Comparison of ENCODE assay signal across 10 cellular contexts in genomic region chr19:270766-271165, GRCh38. TPM values are rescaled to one million over a fixed set of nuclear protein-coding genes. Genes with fewer than 3 reads are reported as not detected.
DNase-seq lines count a peak whose midpoint lies in the region; ATAC-seq, FAIRE-seq and TF ChIP-seq lines count a peak whose summit lies in the region.
"Not testable (repeated sequence)": the region's sequence is repeated elsewhere in the genome, so short reads cannot be mapped to it uniquely, and the experiment has no call there.
"Had no signal": no experiment of that assay in that cellular context is flagged by ENCODE, and none has a peak within 500 bp of the region (broad histone marks: within the 10 kb centered on the region; RNA-seq: fewer than 3 reads in every experiment).

No MANE protein-coding gene starts in this region.

- H3K4me3 ChIP-seq in HEK293 (ENCODE audit: low read depth, low read length); SK-N-SH (ENCODE audit: low read depth in 2 of 2, low read length in 1 of 2); GM12878; K562; right atrium auricular region; osteoblast (ENCODE audit: insufficient read depth, low read length); parathyroid adenoma (ENCODE audit: low read depth, low read length): not testable (repeated sequence)

- TF ChIP-seq POLR2A in GM12878 (IDR thresholded peaks at IDR 0.05; ENCODE audit: low read depth, low read length); K562 (conservative IDR thresholded peaks at IDR 0.05): not testable (repeated sequence)

- not testable (repeated sequence) for H3K27me3 ChIP-seq in SK-N-SH (ENCODE audit: insufficient read depth); GM12878 (replicated peaks in 1 of 2; ENCODE audit: control insufficient read depth in 2 of 2, insufficient read depth in 2 of 2, low read length in 1 of 2); right atrium auricular region; parathyroid adenoma (ENCODE audit: control insufficient read depth, insufficient read depth, low read length)
- peaks cover 22 to 26% of the 10 kb centered on the region in 2 experiments; a peak in 4 of 5 replicates for H3K27me3 ChIP-seq in K562 (ENCODE audit: control insufficient read depth in 2 of 2, insufficient read depth in 2 of 2, low read length in 2 of 2)
- H3K27me3 ChIP-seq in osteoblast (ENCODE audit: insufficient read depth, low read length) = peaks cover 20% of the 10 kb centered on the region

- H3F3A ChIP-seq in SK-N-SH (replicated peaks; ENCODE audit: insufficient read depth) = not testable (repeated sequence)

- not testable (repeated sequence) for H3K27ac Mint-ChIP-seq in osteocyte (ENCODE audit: unreplicated experiment)

- H3K36me3 Mint-ChIP-seq in osteocyte (ENCODE audit: unreplicated experiment) = not testable (repeated sequence)

- H3K9me1 ChIP-seq in K562 (ENCODE audit: control insufficient read depth, insufficient read depth, low read length) = not testable (repeated sequence)

- peaks cover 49% of the 10 kb centered on the region for H3K27me3 Mint-ChIP-seq in osteocyte (ENCODE audit: unreplicated experiment)

- not testable (repeated sequence) for H3K9ac ChIP-seq in SK-N-SH; GM12878 (ENCODE audit: control insufficient read depth, insufficient read depth, low read length); K562 (ENCODE audit: insufficient read depth in 1 of 2, low read depth in 2 of 2, low read length in 2 of 2); parathyroid adenoma

- not testable (repeated sequence) for H3K27ac ChIP-seq in HEK293 (ENCODE audit: extremely low read depth, low read depth, low read length); SK-N-SH (ENCODE audit: low read depth in 2 of 2, low read length in 1 of 2); GM12878 (ENCODE audit: control insufficient read depth, insufficient read depth); K562 (ENCODE audit: extremely low read depth, low read depth, low read length); right atrium auricular region; osteoblast (ENCODE audit: low read depth, low read length)
- peak overlapping the region; percentile 71 for H3K27ac ChIP-seq in parathyroid adenoma

- H3K9me3 Mint-ChIP-seq in osteocyte (ENCODE audit: unreplicated experiment) = not testable (repeated sequence)

- not testable (repeated sequence) for H3K9me3 ChIP-seq in HEK293 (ENCODE audit: control insufficient read depth, insufficient read depth, low read depth, low read length); SK-N-SH; GM12878 (replicated peaks; ENCODE audit: control insufficient read depth, insufficient read depth, low read length); K562 (replicated peaks; ENCODE audit: control insufficient read depth, insufficient read depth, low read depth, low read length); right atrium auricular region; osteoblast (ENCODE audit: low read depth, low read length); parathyroid adenoma (ENCODE audit: control insufficient read depth, low read length)

- peak; percentile 0 for DNase-seq in SK-N-SH
- DNase-seq in GM12878 (ENCODE audit: low read depth, low spot score); K562 (ENCODE audit: extremely low read depth in 1 of 4, low spot score in 3 of 4): not testable (repeated sequence)
- peak; percentile 42 for DNase-seq in right atrium auricular region (ENCODE audit: low spot score)
- DNase-seq in osteoblast (ENCODE audit: insufficient read length, low spot score, missing footprints) = peak; percentile 0
- DNase-seq in osteocyte (ENCODE audit: extremely low spot score, unreplicated experiment) = peak; percentile 59

- H3K4me2 ChIP-seq in SK-N-SH; GM12878 (ENCODE audit: control insufficient read depth, insufficient read depth); K562 (ENCODE audit: insufficient read depth, low read length); osteoblast (ENCODE audit: insufficient read depth, low read length); parathyroid adenoma (ENCODE audit: low read length): not testable (repeated sequence)

- ATAC-seq in GM12878, K562: not testable (repeated sequence)

- not testable (repeated sequence) for H3K4me1 Mint-ChIP-seq in osteocyte (ENCODE audit: unreplicated experiment)

- intact Hi-C loops in GM12878 (cut with micrococcal nuclease; ENCODE audit: unreplicated experiment); K562 (cut with micrococcal nuclease): not testable (repeated sequence)

- H3K79me2 ChIP-seq in SK-N-SH (ENCODE audit: insufficient read depth); GM12878 (ENCODE audit: control insufficient read depth, insufficient read depth, low read length); K562 (ENCODE audit: control insufficient read depth, insufficient read depth, low read length); osteoblast (ENCODE audit: insufficient read depth, low read length); parathyroid adenoma: not testable (repeated sequence)

- RAD21 ChIA-PET in GM12878 (lab: Charles Lee; ENCODE audit: unreplicated experiment) = not testable (repeated sequence)

- POLR2A ChIA-PET in HEK293 (lab: Yijun Ruan, JAX); SK-N-SH (lab: Yijun Ruan, JAX); GM12878 (lab: Charles Lee); K562 (lab: Yijun Ruan, JAX): not testable (repeated sequence)

- not testable (repeated sequence) for H3K9me2 ChIP-seq in SK-N-SH

- H2AFZ ChIP-seq in SK-N-SH (ENCODE audit: low read depth); GM12878 (ENCODE audit: control insufficient read depth, low read depth, low read length); K562 (ENCODE audit: low read depth, low read length); osteoblast (ENCODE audit: low read length): not testable (repeated sequence)
- H2AFZ ChIP-seq in parathyroid adenoma = peak overlapping the region; percentile 26

- not testable (repeated sequence) for FAIRE-seq in GM12878 (lab: Jason Lieb, UNC); K562 (lab: Jason Lieb, UNC)

- not testable (repeated sequence) for BruUV-seq in GM12878 (replicated peaks; lab: Mats Ljungman, UMichigan); K562 (replicated peaks; lab: Mats Ljungman, UMichigan)

- not testable (repeated sequence) for H4K20me1 ChIP-seq in SK-N-SH (ENCODE audit: insufficient read depth); GM12878 (ENCODE audit: control insufficient read depth, insufficient read depth); K562 (replicated peaks; ENCODE audit: control insufficient read depth, insufficient read depth, low read length); osteoblast (ENCODE audit: insufficient read depth, low read length)

- not testable (repeated sequence) for TF ChIP-seq EP300 in SK-N-SH (IDR thresholded peaks at IDR 0.05; ENCODE audit: borderline replicate concordance in 1 of 2, low read depth in 1 of 2, low read length in 1 of 2); GM12878 (IDR thresholded peaks at IDR 0.05; ENCODE audit: borderline replicate concordance in 1 of 2, control insufficient read depth in 1 of 2, low read depth in 2 of 2, low read length in 2 of 2); K562 (IDR thresholded peaks at IDR 0.05; ENCODE audit: low read length)

- H3K4me3 Mint-ChIP-seq in osteocyte (ENCODE audit: unreplicated experiment) = not testable (repeated sequence)

- 61% methylated on average over 4 of the region's 10 CpGs for WGBS in SK-N-SH (ENCODE audit: low lambda C conversion rate)
- WGBS in GM12878 (ENCODE audit: insufficient coverage, insufficient replicate concordance, low lambda C conversion rate, missing lambda C conversion rate) = 57% methylated on average over 9 of the region's 10 CpGs
- WGBS in K562 (ENCODE audit: insufficient coverage, low coverage, missing lambda C conversion rate) = 6% methylated on average over 3 of the region's 10 CpGs

- TF ChIP-seq RAD21 in SK-N-SH (IDR thresholded peaks at IDR 0.05; ENCODE audit: low read length); GM12878 (IDR thresholded peaks at IDR 0.05; ENCODE audit: insufficient read depth, low read depth, low read length); K562 (CRISPR knock-in tag; conservative IDR thresholded peaks at IDR 0.05 in 1 of 2, IDR thresholded peaks at IDR 0.05 in 1 of 2): not testable (repeated sequence)

- not testable (repeated sequence) for H3K36me3 ChIP-seq in HEK293 (ENCODE audit: control insufficient read depth in 2 of 2, insufficient read depth in 1 of 2, low read length in 2 of 2); SK-N-SH (replicated peaks in 1 of 2; ENCODE audit: control insufficient read depth in 1 of 2, insufficient read depth in 2 of 2, low read length in 1 of 2); GM12878 (ENCODE audit: control insufficient read depth in 2 of 2, insufficient read depth in 2 of 2, low read length in 1 of 2); K562 (ENCODE audit: control insufficient read depth, insufficient read depth, low read length); right atrium auricular region; osteoblast (ENCODE audit: insufficient read depth, low read length); parathyroid adenoma (ENCODE audit: control insufficient read depth, insufficient read depth, low read length)

- TF ChIP-seq CTCF in HEK293 (tag by site-specific recombination; IDR thresholded peaks at IDR 0.05); SK-N-SH (IDR thresholded peaks at IDR 0.05); GM12878 (IDR thresholded peaks at IDR 0.05 in 2 of 3, conservative IDR thresholded peaks at IDR 0.05 in 1 of 3; ENCODE audit: control insufficient read depth in 2 of 3, extremely low read depth in 1 of 3, insufficient read depth in 1 of 3, low read depth in 3 of 3, low read length in 3 of 3); K562 (IDR thresholded peaks at IDR 0.05 in 2 of 3, conservative IDR thresholded peaks at IDR 0.05 in 1 of 3; ENCODE audit: insufficient read depth in 2 of 3, low read depth in 1 of 3, low read length in 3 of 3); right atrium auricular region (IDR thresholded peaks at IDR 0.05); osteoblast (IDR thresholded peaks at IDR 0.05; ENCODE audit: extremely low read depth, low read depth, low read length); osteocyte (IDR thresholded peaks at IDR 0.05); parathyroid adenoma (IDR thresholded peaks at IDR 0.05): not testable (repeated sequence)

- CTCF ChIA-PET in HEK293 (lab: Yijun Ruan, JAX); SK-N-SH (lab: Yijun Ruan, JAX); GM12878 (lab: Yijun Ruan, JAX); K562 (lab: Yijun Ruan, JAX; ENCODE audit: low intra/inter-chr PET ratio): not testable (repeated sequence)

- SMC1A ChIA-PET in GM12878 (lab: Charles Lee; ENCODE audit: uncharacterized antibody, unreplicated experiment) = not testable (repeated sequence)

- not testable (repeated sequence) for H3K4me1 ChIP-seq in HEK293 (ENCODE audit: control insufficient read depth, insufficient read depth, low read length); SK-N-SH (ENCODE audit: control insufficient read depth in 1 of 2, insufficient read depth in 2 of 2, low read depth in 1 of 2, low read length in 1 of 2); GM12878 (ENCODE audit: control insufficient read depth, insufficient read depth, low read length); osteoblast (ENCODE audit: insufficient read depth, low read length); parathyroid adenoma
- H3K4me1 ChIP-seq in K562 (replicated peaks in 1 of 2; ENCODE audit: control insufficient read depth in 2 of 2, insufficient read depth in 2 of 2, low read length in 2 of 2) (peaks cover 0 to 11% of the 10 kb centered on the region in 2 experiments; a peak in 3 of 5 replicates), right atrium auricular region (peaks cover 0 to 11% of the 10 kb centered on the region in 2 donors)

- in situ Hi-C loops in GM12878 (cut with MboI); K562 (cut with MboI): not testable (repeated sequence)

RNA-seq across cellular contexts. Expression of gene PLPP2, which starts 20.4 kb away (rescaled TPM):
- polyA plus RNA-seq in SK-N-SH (2012; rRNA removed) (27.3 and 33.6 TPM in 2 replicates), GM12878 (2011; rRNA removed) (0.07 and 0.14 TPM in 2 replicates), GM12878 (2014; fragmentation: Illumina TruSeq; extraction: Trizol) (not detected in 2 replicates), GM12878 (2014; fragmentation: Nextera tagmentation; extraction: Ambion mirVana) (not detected), GM12878 (2014; rRNA removed) (0.04 TPM in 1 of 2 replicates, not detected in the other), GM12878 (2016; fragmentation: Nextera tagmentation; extraction: Ambion mirVana) (not detected), K562 (2011; rRNA removed) (1.1 and 2.5 TPM in 2 replicates), K562 (2014; fragmentation: Illumina TruSeq; extraction: Trizol) (3.1 and 3.4 TPM in 2 replicates), K562 (2014; fragmentation: Nextera tagmentation; extraction: Ambion mirVana) (under 1 TPM in 1 of 2 experiments, not detected in 1; 0.56 TPM), K562 (2014; rRNA removed) (2.0 and 2.2 TPM in 2 replicates)
- polyA plus RNA-seq in SK-N-SH (2012; cell fraction: cytosol; rRNA removed) = 19.4 and 27.7 TPM in 2 replicates
- 44.7 and 58.0 TPM in 2 replicates for polyA plus RNA-seq in SK-N-SH (2012; cell fraction: nucleus; rRNA removed)
- total RNA-seq in GM12878 (2013; cell fraction: nucleolus; rRNA removed) = 0.10 TPM in 1 of 2 replicates, not detected in the other
- total RNA-seq in GM12878 (2014; rRNA removed) (not detected in 2 replicates), GM12878 (2014; rRNA removed; fragmentation: Illumina TruSeq; extraction: Trizol) (not detected in 2 replicates), GM12878 (2021) (0.51 and 0.62 TPM in 2 replicates), K562 (2014; rRNA removed) (3.1 and 4.0 TPM in 2 replicates), K562 (2014; rRNA removed; fragmentation: Illumina TruSeq; extraction: Trizol) (0.67 and 2.0 TPM in 2 replicates), K562 (2015; rRNA removed; fragmentation: Illumina TruSeq; extraction: Trizol) (0.51 and 0.64 TPM in 2 replicates), K562 (2021) (3.9 and 4.4 TPM in 2 replicates), right atrium auricular region (1 to 10 TPM in 1 of 2 donors, under 1 TPM in 1; 0.82 to 3.3 TPM), osteoblast (1.1 and 1.5 TPM in 2 replicates), osteocyte (1.5 and 1.9 TPM in 2 replicates)
- 0.18 TPM for polyA plus RNA-seq in GM12878 (2011; ENCODE audit: low read depth)
- polyA plus RNA-seq in GM12878 (2011; cell fraction: cytosol; rRNA removed) = 0.12 and 0.24 TPM in 2 replicates
- polyA plus RNA-seq in GM12878 (2011; cell fraction: nucleus; rRNA removed) = 0.15 and 0.27 TPM in 2 replicates
- polyA plus RNA-seq in GM12878 (2012) = 0.36 and 0.38 TPM in 2 replicates
- not detected in 2 replicates for polyA minus RNA-seq in GM12878 (2011; rRNA and poly(A)+ RNA removed)
- not detected in 2 replicates for polyA minus RNA-seq in GM12878 (2011; cell fraction: cytosol; rRNA and poly(A)+ RNA removed)
- under 0.01 TPM in 1 of 2 replicates, not detected in the other for polyA minus RNA-seq in GM12878 (2011; cell fraction: nucleus; rRNA and poly(A)+ RNA removed)
- total RNA-seq in K562 (2011; cell fraction: chromatin; rRNA removed; ENCODE audit: low replicate concordance) = 6.2 and 17.1 TPM in 2 replicates
- total RNA-seq in K562 (2011; cell fraction: nucleolus; rRNA removed) = 17.7 and 19.1 TPM in 2 replicates
- 13.8 and 19.1 TPM in 2 replicates for total RNA-seq in K562 (2011; cell fraction: nucleoplasm; rRNA removed)
- 1.9 and 11.7 TPM in 2 replicates for polyA plus RNA-seq in K562 (2011; cell fraction: cytosol; rRNA removed)
- 2.4 and 12.0 TPM in 2 replicates for polyA plus RNA-seq in K562 (2011; cell fraction: nucleus; rRNA removed)
- polyA plus RNA-seq in K562 (2012) = 0.58 and 1.5 TPM in 2 replicates
- polyA minus RNA-seq in K562 (2011; rRNA and poly(A)+ RNA removed) = 0.63 and 3.3 TPM in 2 replicates
- polyA minus RNA-seq in K562 (2011; cell fraction: cytosol; rRNA and poly(A)+ RNA removed) = 2.7 TPM in 1 of 2 replicates, not detected in the other
- 0.44 and 1.5 TPM in 2 replicates for polyA minus RNA-seq in K562 (2011; cell fraction: nucleus; rRNA and poly(A)+ RNA removed)
- total RNA-seq: CD8-positive, alpha-beta memory T cell had no signal
- polyA plus RNA-seq: CD14-positive monocyte had no signal
